ENCODE assay signal across 14 cellular contexts in the genomic region with DNA sequence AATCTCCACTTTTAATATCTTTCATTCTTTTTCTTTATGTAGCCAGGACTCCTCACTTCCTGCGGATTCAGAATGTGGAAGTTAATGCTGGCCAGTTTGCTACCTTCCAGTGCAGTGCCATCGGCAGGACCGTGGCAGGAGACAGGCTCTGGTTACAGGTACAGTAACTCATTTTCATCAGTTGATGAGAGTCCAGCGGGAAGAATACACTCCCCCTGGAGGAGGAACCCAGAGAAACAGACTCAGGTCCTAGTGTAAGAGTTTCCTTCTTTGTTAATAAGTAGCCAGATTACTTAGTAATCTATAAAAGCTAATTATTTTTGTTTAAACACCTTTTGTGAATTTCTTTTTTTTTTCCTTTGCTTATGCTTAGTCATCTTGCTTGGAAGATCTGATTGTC.
DNase-seq lines count a peak whose midpoint lies in the region; ATAC-seq and TF ChIP-seq lines count a peak whose summit lies in the region.
"Had no signal": no experiment of that assay in that cellular context is flagged by ENCODE, and none has a peak within 500 bp of the region (broad histone marks: within the 10 kb centered on the region; RNA-seq: fewer than 3 reads in every experiment).

No MANE protein-coding gene starts in this region.

- ATAC-seq in GM18909 (IDR thresholded peaks at IDR 0.05; ENCODE audit: poor library complexity, unreplicated experiment) (no peak), T-helper 17 cell (no peak)
- ATAC-seq in stimulated activated effector memory CD8-positive, alpha-beta T cell treated with anti-CD3 and anti-CD28 coated beads, Interleukin-12 subunit alpha, Interleukin-12 subunit beta, amount 100 ng/mL, for 72 hours: no peak

- intact Hi-C loops in cardiac septum (cut with DNase I): no loop called here

- H3K36me3 Mint-ChIP-seq in type B pancreatic cell (no peaks in the 10 kb centered on the region), T-helper 17 cell (ENCODE audit: low read depth) (no peaks in the 10 kb centered on the region)
- no peaks in the 10 kb centered on the region for H3K36me3 Mint-ChIP-seq in stimulated activated effector memory CD8-positive, alpha-beta T cell treated with anti-CD3 and anti-CD28 coated beads, Interleukin-12 subunit alpha, Interleukin-12 subunit beta, amount 100 ng/mL, for 72 hours
- H3K36me3 Mint-ChIP-seq: activated naive CD4-positive, alpha-beta T cell treated with anti-CD3 and anti-CD28 coated beads, Interleukin-2, amount 50 U/mL, for 24 hours had no signal

- H3K4me3 ChIP-seq in cardiac muscle cell: no peak overlapping the region
- H3K4me3 ChIP-seq: esophagus muscularis mucosa, suprapubic skin had no signal

- no peaks in the 10 kb centered on the region for H3K27me3 ChIP-seq in cardiac muscle cell
- H3K27me3 ChIP-seq: esophagus muscularis mucosa, suprapubic skin had no signal

- no peaks in the 10 kb centered on the region for H3K36me3 ChIP-seq in cardiac muscle cell
- H3K36me3 ChIP-seq: suprapubic skin had no signal

- H3K9me3 ChIP-seq in cardiac muscle cell (ENCODE audit: low read depth): no peaks in the 10 kb centered on the region
- H3K9me3 ChIP-seq in T-helper 17 cell (ENCODE audit: control insufficient read depth, low read length, poor library complexity, severe bottlenecking): no peaks in the 10 kb centered on the region
- H3K9me3 ChIP-seq: esophagus muscularis mucosa, suprapubic skin had no signal

- peaks cover 10% of the 10 kb centered on the region for H3K4me1 Mint-ChIP-seq in type B pancreatic cell (ENCODE audit: unreplicated experiment)
- H3K4me1 Mint-ChIP-seq in stimulated activated effector memory CD8-positive, alpha-beta T cell treated with anti-CD3 and anti-CD28 coated beads, Interleukin-12 subunit alpha, Interleukin-12 subunit beta, amount 100 ng/mL, for 72 hours: no peaks in the 10 kb centered on the region
- no peaks in the 10 kb centered on the region for H3K4me1 Mint-ChIP-seq in T-helper 17 cell
- H3K4me1 Mint-ChIP-seq: activated naive CD4-positive, alpha-beta T cell treated with anti-CD3 and anti-CD28 coated beads, Interleukin-2, amount 50 U/mL, for 24 hours; B cell had no signal

- H3K4me3 Mint-ChIP-seq in type B pancreatic cell: peak overlapping the region; percentile 48
- no peak overlapping the region for H3K4me3 Mint-ChIP-seq in stimulated activated effector memory CD8-positive, alpha-beta T cell treated with anti-CD3 and anti-CD28 coated beads, Interleukin-12 subunit alpha, Interleukin-12 subunit beta, amount 100 ng/mL, for 72 hours
- no peak overlapping the region for H3K4me3 Mint-ChIP-seq in T-helper 17 cell
- H3K4me3 Mint-ChIP-seq: activated naive CD4-positive, alpha-beta T cell treated with anti-CD3 and anti-CD28 coated beads, Interleukin-2, amount 50 U/mL, for 24 hours; B cell had no signal

- H3K27ac ChIP-seq in cardiac muscle cell: peak overlapping the region; percentile 72
- H3K27ac ChIP-seq: esophagus muscularis mucosa, suprapubic skin had no signal

- TF ChIP-seq CTCF in cardiac muscle cell (IDR thresholded peaks at IDR 0.05; ENCODE audit: low read depth, low read length): no peak
- peak; percentile 55 for TF ChIP-seq CTCF in type B pancreatic cell (conservative IDR thresholded peaks at IDR 0.05)

- H3K9me3 Mint-ChIP-seq in type B pancreatic cell: no peaks in the 10 kb centered on the region
- H3K9me3 Mint-ChIP-seq in stimulated activated effector memory CD8-positive, alpha-beta T cell treated with anti-CD3 and anti-CD28 coated beads, Interleukin-12 subunit alpha, Interleukin-12 subunit beta, amount 100 ng/mL, for 72 hours: no peaks in the 10 kb centered on the region
- H3K9me3 Mint-ChIP-seq: activated naive CD4-positive, alpha-beta T cell treated with anti-CD3 and anti-CD28 coated beads, Interleukin-2, amount 50 U/mL, for 24 hours had no signal

- DNase-seq in cardiac muscle cell (ENCODE audit: low read depth in 1 of 2, low spot score in 1 of 2) (peak in 1 of 2 donors; percentile 48), cardiac septum (ENCODE audit: low spot score) (no peak), RPMI8226 (peak; percentile 21), iPS-NIHi11 (ENCODE audit: low spot score) (peak; percentile 47), type B pancreatic cell (ENCODE audit: extremely low spot score, unreplicated experiment) (no peak), T-helper 17 cell (no peak)
- no peak for DNase-seq in stimulated activated effector memory CD8-positive, alpha-beta T cell treated with anti-CD3 and anti-CD28 coated beads, Interleukin-12 subunit alpha, Interleukin-12 subunit beta, amount 100 ng/mL, for 72 hours (ENCODE audit: low spot score in 2 of 2)
- DNase-seq: NCI-H187 treated with DMSO at 0.1 percent for 48 hours; stimulated activated CD4-positive, alpha-beta T cell treated with anti-CD3 and anti-CD28 coated beads, Interleukin-2, amount 100 ng/mL, for 24 hours had no signal

- H3K27ac Mint-ChIP-seq in type B pancreatic cell (no peak overlapping the region), T-helper 17 cell (no peak overlapping the region)
- H3K27ac Mint-ChIP-seq in stimulated activated effector memory CD8-positive, alpha-beta T cell treated with anti-CD3 and anti-CD28 coated beads, Interleukin-12 subunit alpha, Interleukin-12 subunit beta, amount 100 ng/mL, for 72 hours: no peak overlapping the region
- H3K27ac Mint-ChIP-seq: activated naive CD4-positive, alpha-beta T cell treated with anti-CD3 and anti-CD28 coated beads, Interleukin-2, amount 50 U/mL, for 24 hours; B cell had no signal

- H3K27me3 Mint-ChIP-seq in type B pancreatic cell (no peaks in the 10 kb centered on the region), T-helper 17 cell (no peaks in the 10 kb centered on the region)
- H3K27me3 Mint-ChIP-seq: activated naive CD4-positive, alpha-beta T cell treated with anti-CD3 and anti-CD28 coated beads, Interleukin-2, amount 50 U/mL, for 24 hours; B cell had no signal

- peaks cover 43% of the 10 kb centered on the region for H3K4me1 ChIP-seq in cardiac muscle cell (ENCODE audit: low read depth)
- H3K4me1 ChIP-seq: suprapubic skin had no signal

Comparison
In these comparisons a context has a peak if more than half of its experiments do, and no peak if none do; other contexts are left out.
1. DNase-seq: peak in RPMI8226 (single experiment) and iPS-NIHi11 (single experiment); none in cardiac septum (single experiment), type B pancreatic cell (single experiment), stimulated activated effector memory CD8-positive, alpha-beta T cell treated with anti-CD3 and anti-CD28 coated beads, Interleukin-12 subunit alpha, Interleukin-12 subunit beta, amount 100 ng/mL, for 72 hours (0 of 2) and T-helper 17 cell (0 of 3).